Comparison of ENCODE assay signal across 12 cellular contexts in genomic region chr5:127813633-127814171, GRCh38.
A peak's percentile ranks its signal among the peaks of the same experiment; 100 is the strongest.
DNase-seq lines count a peak whose midpoint lies in the region; ATAC-seq and TF ChIP-seq lines count a peak whose summit lies in the region.
"Had no signal": no experiment of that assay in that cellular context is flagged by ENCODE, and none has a peak within 500 bp of the region (broad histone marks: within the 10 kb centered on the region; RNA-seq: fewer than 3 reads in every experiment).

No MANE protein-coding gene starts in this region.

- H3K36me3 Mint-ChIP-seq in WTC11 = no peaks in the 10 kb centered on the region

- H3K27ac Mint-ChIP-seq in WTC11 = no peak overlapping the region

- H3K4me1 Mint-ChIP-seq in WTC11 = peaks cover 40% of the 10 kb centered on the region

- peak; percentile 79 for DNase-seq in fibroblast of peridontal ligament (ENCODE audit: extremely low read depth)
- peak; percentile 58 for DNase-seq in skeletal muscle cell (ENCODE audit: low read depth)
- no peak for DNase-seq in WTC11 (ENCODE audit: low spot score)
- no peak for DNase-seq in HuH-7 (ENCODE audit: low spot score)
- no peak for DNase-seq in OCI-M1 (lab: John Stamatoyannopoulos, UW)
- DNase-seq: activated T-cell treated with anti-CD3 and anti-CD28 coated beads for 4 hours, left colon, NCI-H69, stomach had no signal

- no peak overlapping the region for H3K4me3 ChIP-seq in skeletal muscle cell (ENCODE audit: low read depth, low read length)
- H3K4me3 ChIP-seq: stomach had no signal

- POLR2A ChIA-PET in WTC11 (lab: Charles Lee) = no interaction called here

- ATAC-seq in GM19463 (IDR thresholded peaks at IDR 0.05; ENCODE audit: unreplicated experiment) (peak; percentile 65), SK-N-SH treated with all-trans-retinoic acid at 6 μM for 48 hours (peak; percentile 84), GM18868 (IDR thresholded peaks at IDR 0.05; ENCODE audit: unreplicated experiment) (no peak), WTC11 (no peak; the same call in 1 of the 2 replicates)
- ATAC-seq: left colon had no signal

- H3K27me3 Mint-ChIP-seq in WTC11 (ENCODE audit: low read depth) = no peaks in the 10 kb centered on the region; the same call in 1 of the 2 replicates

- no peak for TF ChIP-seq CTCF in WTC11 (IDR thresholded peaks at IDR 0.05)

- H3K4me3 Mint-ChIP-seq in WTC11 = no peak overlapping the region

- H3K9me3 Mint-ChIP-seq in WTC11 = peaks cover 5% of the 10 kb centered on the region; the same call in 1 of the 2 replicates

- CTCF ChIA-PET in WTC11 (lab: Charles Lee) = no interaction called here

TF ChIP-seq in SK-N-SH treated with all-trans-retinoic acid at 6 μM for 48 hours, 23 proteins besides CTCF, POLR2A, EP300 and RAD21 (continues in another document):
- TF ChIP-seq CREB5 (CRISPR knock-in tag; IDR thresholded peaks at IDR 0.05; ENCODE audit: low read depth) = no peak
- no peak for TF ChIP-seq POU6F1 (CRISPR knock-in tag; IDR thresholded peaks at IDR 0.05; ENCODE audit: borderline replicate concordance, low read depth)
- TF ChIP-seq PATZ1 (CRISPR knock-in tag; IDR thresholded peaks at IDR 0.05; ENCODE audit: borderline replicate concordance) = no peak
- TF ChIP-seq RARB (CRISPR knock-in tag; IDR thresholded peaks at IDR 0.05) = no peak
- TF ChIP-seq ZFP3 (CRISPR knock-in tag; IDR thresholded peaks at IDR 0.05) = no peak
- no peak for TF ChIP-seq ISL1 (CRISPR knock-in tag; IDR thresholded peaks at IDR 0.05)
- no peak for TF ChIP-seq ZNF565 (CRISPR knock-in tag; conservative IDR thresholded peaks at IDR 0.05; ENCODE audit: low read depth)
- no peak for TF ChIP-seq TCF4 (CRISPR knock-in tag; IDR thresholded peaks at IDR 0.05; ENCODE audit: borderline replicate concordance)
- no peak for TF ChIP-seq ZNF70 (CRISPR knock-in tag; IDR thresholded peaks at IDR 0.05)

TF ChIP-seq in WTC11, 78 proteins besides CTCF, POLR2A, EP300 and RAD21:
- TF ChIP-seq ERG (CRISPR knock-in tag; IDR thresholded peaks at IDR 0.05) = no peak
- no peak for TF ChIP-seq NFYB (CRISPR knock-in tag; conservative IDR thresholded peaks at IDR 0.05; ENCODE audit: low read depth)
- no peak for TF ChIP-seq IRF1 (CRISPR knock-in tag; IDR thresholded peaks at IDR 0.05)
- TF ChIP-seq FOXP4 (CRISPR knock-in tag; IDR thresholded peaks at IDR 0.05) = no peak
- TF ChIP-seq ATF6 (CRISPR knock-in tag; IDR thresholded peaks at IDR 0.05) = no peak
- no peak for TF ChIP-seq ZSCAN18 (CRISPR knock-in tag; IDR thresholded peaks at IDR 0.05)
- no peak for TF ChIP-seq ZMAT4 (CRISPR knock-in tag; IDR thresholded peaks at IDR 0.05)
- TF ChIP-seq ZNF425 (CRISPR knock-in tag; conservative IDR thresholded peaks at IDR 0.05) = no peak
- TF ChIP-seq CDX4 (CRISPR knock-in tag; IDR thresholded peaks at IDR 0.05; ENCODE audit: borderline replicate concordance) = no peak
- TF ChIP-seq PRRX2 (CRISPR knock-in tag; IDR thresholded peaks at IDR 0.05) = no peak
- no peak for TF ChIP-seq PREB (CRISPR knock-in tag; IDR thresholded peaks at IDR 0.05; ENCODE audit: borderline replicate concordance)

Comparison
In these comparisons a context has a peak if more than half of its experiments do, and no peak if none do; other contexts are left out.
1. ATAC-seq: peak in GM19463 (single experiment) and SK-N-SH treated with all-trans-retinoic acid at 6 μM for 48 hours (single experiment); none in GM18868 (single experiment) and WTC11 (single experiment).
2. DNase-seq: peak in fibroblast of peridontal ligament (single experiment) and skeletal muscle cell (single experiment); none in WTC11 (single experiment), HuH-7 (single experiment) and OCI-M1 (single experiment).